23 cellular contexts compared by ENCODE assay signal in genomic region chr2:100059638-100060037, GRCh38.
"Had no signal": no experiment of that assay in that cellular context is flagged by ENCODE, and none has a peak within 500 bp of the region (broad histone marks: within the 10 kb centered on the region; RNA-seq: fewer than 3 reads in every experiment).

No MANE protein-coding gene starts in this region.

- H3K9me3 ChIP-seq: body of pancreas, neutrophil, pancreas, psoas muscle, right atrium auricular region, tibial artery had no signal

- ATAC-seq: activated CD4-positive, CD25-positive, alpha-beta regulatory T cell treated with anti-CD3 and anti-CD28 coated beads, Interleukin-2, amount 50 U/mL, for 24 hours; body of pancreas; left ventricle myocardium superior; pancreas; psoas muscle; stimulated activated naive CD8-positive, alpha-beta T cell treated with anti-CD3 and anti-CD28 coated beads, Interleukin-15, Interleukin-2, amounts not matched to agents 100 U/mL and 50 U/mL, for 24 hours had no signal

- H3K9me3 Mint-ChIP-seq: activated naive CD4-positive, alpha-beta T cell treated with anti-CD3 and anti-CD28 coated beads, Interleukin-2, amount 50 U/mL, for 24 hours had no signal

- DNase-seq: activated CD4-positive, alpha-beta T cell treated with anti-CD3 and anti-CD28 coated beads, Interleukin-2, amount 50 U/mL, for 1 hour; activated gamma-delta T cell treated with Interleukin-2 at 50 U/mL for 16 hours; activated T-cell treated with anti-CD3 and anti-CD28 coated beads, Interleukin-2, amount 50 U/mL, for 1 hour; anterior cingulate cortex; body of pancreas; effector memory CD4-positive, alpha-beta T cell; foreskin melanocyte; kidney glomerular epithelial cell; left ventricle myocardium superior; pancreas; psoas muscle; spleen; stimulated activated CD4-positive, alpha-beta T cell treated with anti-CD3 and anti-CD28 coated beads, Interleukin-4, amount 100 ng/mL, for 24 hours; stimulated activated naive CD8-positive, alpha-beta T cell treated with anti-CD3 and anti-CD28 coated beads, Interleukin-15, Interleukin-2, amounts not matched to agents 100 U/mL and 50 U/mL, for 24 hours; T-helper 9 cell; tibial artery had no signal

- H3K4me3 Mint-ChIP-seq: activated naive CD4-positive, alpha-beta T cell treated with anti-CD3 and anti-CD28 coated beads, Interleukin-2, amount 50 U/mL, for 24 hours; memory B cell; nephron had no signal

- H3K4me2 ChIP-seq: hepatocyte had no signal

- H3K27ac Mint-ChIP-seq: activated naive CD4-positive, alpha-beta T cell treated with anti-CD3 and anti-CD28 coated beads, Interleukin-2, amount 50 U/mL, for 24 hours; memory B cell; nephron had no signal

- H3K27me3 Mint-ChIP-seq: activated naive CD4-positive, alpha-beta T cell treated with anti-CD3 and anti-CD28 coated beads, Interleukin-2, amount 50 U/mL, for 24 hours; memory B cell had no signal

- H3K4me3 ChIP-seq: body of pancreas, hepatocyte, pancreas, psoas muscle, right atrium auricular region, spleen, tibial artery had no signal

- H3K4me1 ChIP-seq: body of pancreas, pancreas, psoas muscle had no signal

- H3K27me3 ChIP-seq: body of pancreas, hepatocyte, neutrophil, pancreas, right atrium auricular region, spleen, tibial artery had no signal

- H3K36me3 ChIP-seq: neutrophil, pancreas, right atrium auricular region, tibial artery had no signal

- H3K27ac ChIP-seq: body of pancreas, hepatocyte, neutrophil, pancreas, psoas muscle, right atrium auricular region, tibial artery had no signal
